In genomic region chr4:41203169-41203568, GRCh38 we compare ENCODE assay signal across 2 cellular contexts.
TF ChIP-seq lines count a peak whose summit lies in the region.

No MANE protein-coding gene starts in this region.

TF ChIP-seq in IMR-90, 13 proteins besides CTCF, POLR2A, EP300 and RAD21:
- TF ChIP-seq MAZ (IDR thresholded peaks at IDR 0.05; ENCODE audit: borderline replicate concordance, low read depth, low read length) (no peak), RFX5 (IDR thresholded peaks at IDR 0.05; ENCODE audit: low read depth, low read length) (no peak), MXI1 (IDR thresholded peaks at IDR 0.05; ENCODE audit: borderline replicate concordance, low read depth, low read length) (no peak), USF2 (IDR thresholded peaks at IDR 0.05; ENCODE audit: low read depth, low read length) (no peak), ELK1 (IDR thresholded peaks at IDR 0.05; ENCODE audit: borderline replicate concordance, low read depth, low read length) (no peak), SMC3 (IDR thresholded peaks at IDR 0.05; ENCODE audit: low read depth, low read length) (no peak), BHLHE40 (IDR thresholded peaks at IDR 0.05; ENCODE audit: low read depth, low read length) (no peak), RCOR1 (IDR thresholded peaks at IDR 0.05; ENCODE audit: insufficient replicate concordance, low read length) (no peak), CHD1 (IDR thresholded peaks at IDR 0.05; ENCODE audit: low read depth, low read length) (no peak), CEBPB (IDR thresholded peaks at IDR 0.05; ENCODE audit: low read depth, low read length) (no peak)

TF ChIP-seq in GM23338, 12 proteins besides CTCF, POLR2A, EP300 and RAD21:
- TF ChIP-seq NANOG (IDR thresholded peaks at IDR 0.05; ENCODE audit: borderline replicate concordance), result no peak
- no peak for TF ChIP-seq ZNF462 (CRISPR knock-in tag; IDR thresholded peaks at IDR 0.05)
- TF ChIP-seq REST (IDR thresholded peaks at IDR 0.05; ENCODE audit: unreplicated experiment), result no peak
- no peak for TF ChIP-seq CREB1 (CRISPR knock-in tag; IDR thresholded peaks at IDR 0.05; ENCODE audit: low read depth)
- TF ChIP-seq ZNF114 (CRISPR knock-in tag; IDR thresholded peaks at IDR 0.05), result no peak
- TF ChIP-seq POLR2AphosphoS5 (IDR thresholded peaks at IDR 0.05; ENCODE audit: low read depth), result no peak
- TF ChIP-seq ZNF331 (CRISPR knock-in tag; IDR thresholded peaks at IDR 0.05; ENCODE audit: low read depth), result no peak
- TF ChIP-seq ETS1 (IDR thresholded peaks at IDR 0.05), result no peak
